ENCODE assay signal across 1 cellular context in the genomic region with DNA sequence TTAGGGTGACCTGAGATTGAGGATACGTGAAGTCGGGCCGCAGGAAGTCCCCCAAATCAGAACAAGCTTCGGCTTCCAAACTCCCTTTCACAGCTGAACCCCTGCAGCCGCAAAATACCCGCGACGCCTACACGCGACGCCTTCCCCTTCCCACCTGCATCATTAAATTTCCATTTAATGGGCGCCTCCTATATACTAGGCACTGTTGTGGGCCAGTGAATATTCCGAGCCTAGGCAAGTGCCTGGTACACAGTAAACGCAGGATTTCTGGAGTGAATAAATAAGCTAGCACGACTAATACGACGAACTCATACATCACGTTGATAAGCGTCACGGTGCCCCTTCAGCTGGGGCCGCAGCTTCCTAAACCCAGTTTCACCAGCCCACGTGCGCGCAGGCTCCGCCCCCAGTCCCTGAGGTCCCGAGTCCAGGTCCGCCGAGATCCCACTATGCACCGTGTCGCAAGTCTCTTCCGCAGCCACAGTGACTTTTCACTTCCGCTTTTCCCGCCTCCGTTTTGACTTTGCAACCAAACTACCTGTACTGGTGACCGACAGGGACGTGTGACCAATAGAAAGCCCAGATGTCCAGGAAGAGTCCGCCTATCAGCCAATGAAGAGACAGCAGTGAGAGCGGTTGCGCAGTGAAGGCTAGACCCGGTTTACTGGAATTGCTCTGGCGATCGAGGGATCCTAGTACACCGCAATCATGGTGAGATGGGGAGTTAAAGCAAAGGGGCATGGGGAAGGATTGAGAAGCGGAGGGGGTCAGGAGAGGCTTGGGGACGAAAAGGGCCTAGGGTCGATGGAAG.
TF ChIP-seq lines count a peak whose summit lies in the region.

TSS of gene PSMB3 (plus strand) at position 623 of the 811 bp plus-strand sequence. CDS start at position 709, 86 bp downstream.

TF ChIP-seq in HepG2, 621 proteins besides CTCF, POLR2A, EP300 and RAD21 (continued from another document and continues in another):
- no peak for TF ChIP-seq ZNF318 (CRISPR knock-in tag; IDR thresholded peaks at IDR 0.05)
- peak; percentile 90 for TF ChIP-seq HINFP (CRISPR knock-in tag; IDR thresholded peaks at IDR 0.05; ENCODE audit: low read depth)
- no peak for TF ChIP-seq AKNA (CRISPR knock-in tag; IDR thresholded peaks at IDR 0.05; ENCODE audit: borderline replicate concordance)
- TF ChIP-seq, protein P1, sequence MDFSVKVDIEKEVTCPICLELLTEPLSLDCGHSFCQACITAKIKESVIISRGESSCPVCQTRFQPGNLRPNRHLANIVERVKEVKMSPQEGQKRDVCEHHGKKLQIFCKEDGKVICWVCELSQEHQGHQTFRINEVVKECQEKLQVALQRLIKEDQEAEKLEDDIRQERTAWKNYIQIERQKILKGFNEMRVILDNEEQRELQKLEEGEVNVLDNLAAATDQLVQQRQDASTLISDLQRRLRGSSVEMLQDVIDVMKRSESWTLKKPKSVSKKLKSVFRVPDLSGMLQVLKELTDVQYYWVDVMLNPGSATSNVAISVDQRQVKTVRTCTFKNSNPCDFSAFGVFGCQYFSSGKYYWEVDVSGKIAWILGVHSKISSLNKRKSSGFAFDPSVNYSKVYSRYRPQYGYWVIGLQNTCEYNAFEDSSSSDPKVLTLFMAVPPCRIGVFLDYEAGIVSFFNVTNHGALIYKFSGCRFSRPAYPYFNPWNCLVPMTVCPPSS (IDR thresholded peaks at IDR 0.05): no peak
- 0 out of 2 replicates have a peak, but pooled peaks have one; percentile 8 for TF ChIP-seq JUN (CRISPR knock-in tag; IDR thresholded peaks at IDR 0.05)
- TF ChIP-seq MED1 (CRISPR knock-in tag; IDR thresholded peaks at IDR 0.05): peak; percentile 49; the same call in 1 of the 2 replicates
- no peak for TF ChIP-seq ZNF777 (CRISPR knock-in tag; IDR thresholded peaks at IDR 0.05)
- TF ChIP-seq ZNF205 (CRISPR knock-in tag; IDR thresholded peaks at IDR 0.05): peak; percentile 97
- peak; percentile 99 for TF ChIP-seq SOX13 (IDR thresholded peaks at IDR 0.05)
- peak in 1 of 2 experiments; percentile 47; a peak in 1 of 4 replicates for TF ChIP-seq SOX13 (CRISPR knock-in tag; conservative IDR thresholded peaks at IDR 0.05 in 1 of 2, IDR thresholded peaks at IDR 0.05 in 1 of 2)
- TF ChIP-seq JUNB (CRISPR knock-in tag; IDR thresholded peaks at IDR 0.05; ENCODE audit: borderline replicate concordance): no peak
- peak; percentile 84 for TF ChIP-seq ZBTB2 (CRISPR knock-in tag; IDR thresholded peaks at IDR 0.05; ENCODE audit: low read depth)
- TF ChIP-seq, protein P2, sequence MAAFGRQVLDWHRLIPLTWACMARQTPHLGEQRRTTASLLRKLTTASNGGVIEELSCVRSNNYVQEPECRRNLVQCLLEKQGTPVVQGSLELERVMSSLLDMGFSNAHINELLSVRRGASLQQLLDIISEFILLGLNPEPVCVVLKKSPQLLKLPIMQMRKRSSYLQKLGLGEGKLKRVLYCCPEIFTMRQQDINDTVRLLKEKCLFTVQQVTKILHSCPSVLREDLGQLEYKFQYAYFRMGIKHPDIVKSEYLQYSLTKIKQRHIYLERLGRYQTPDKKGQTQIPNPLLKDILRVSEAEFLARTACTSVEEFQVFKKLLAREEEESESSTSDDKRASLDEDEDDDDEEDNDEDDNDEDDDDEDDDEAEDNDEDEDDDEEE (CRISPR knock-in tag; IDR thresholded peaks at IDR 0.05): no peak
- no peak for TF ChIP-seq RBM39 (IDR thresholded peaks at IDR 0.05; ENCODE audit: low read depth, low read length, poor library complexity, severe bottlenecking)
- TF ChIP-seq GABPB1 (CRISPR knock-in tag; IDR thresholded peaks at IDR 0.05): peak; percentile 96
- 0 out of 2 replicates have a peak, but pooled peaks have one; percentile 16 for TF ChIP-seq ZFP1 (CRISPR knock-in tag; IDR thresholded peaks at IDR 0.05)
- no peak for TF ChIP-seq ATF7-NPFF (CRISPR knock-in tag; IDR thresholded peaks at IDR 0.05; ENCODE audit: low read depth)
- TF ChIP-seq TCF12 (IDR thresholded peaks at IDR 0.05): no peak
- no peak for TF ChIP-seq TCF12 (CRISPR knock-in tag; IDR thresholded peaks at IDR 0.05)
- TF ChIP-seq REL (CRISPR knock-in tag; conservative IDR thresholded peaks at IDR 0.05): no peak
- TF ChIP-seq ZNF343 (CRISPR knock-in tag; IDR thresholded peaks at IDR 0.05): peak; percentile 46; the same call in 1 of the 2 replicates
- TF ChIP-seq SUZ12 (IDR thresholded peaks at IDR 0.05; ENCODE audit: low read depth, low read length): no peak
- peak; percentile 48; the same call in 1 of the 2 replicates for TF ChIP-seq NFE2 (CRISPR knock-in tag; IDR thresholded peaks at IDR 0.05)
- no peak for TF ChIP-seq SMARCC2 (IDR thresholded peaks at IDR 0.05)
- TF ChIP-seq TRIM24 (CRISPR knock-in tag; IDR thresholded peaks at IDR 0.05): no peak
- no peak for TF ChIP-seq NBN (conservative IDR thresholded peaks at IDR 0.05)
- TF ChIP-seq FOSL2 (CRISPR knock-in tag; IDR thresholded peaks at IDR 0.05): peak; percentile 72
- no peak for TF ChIP-seq ZNF713 (CRISPR knock-in tag; IDR thresholded peaks at IDR 0.05)
- no peak for TF ChIP-seq ZNF557 (CRISPR knock-in tag; IDR thresholded peaks at IDR 0.05)
- no peak; the same call in 1 of the 2 replicates for TF ChIP-seq ZBTB14 (CRISPR knock-in tag; IDR thresholded peaks at IDR 0.05)
